In genomic region chr2:113281920-113282746, GRCh38 we compare ENCODE assay signal across 12 cellular contexts.
DNase-seq lines count a peak whose midpoint lies in the region; ATAC-seq and TF ChIP-seq lines count a peak whose summit lies in the region.
"Had no signal": no experiment of that assay in that cellular context is flagged by ENCODE, and none has a peak within 500 bp of the region (broad histone marks: within the 10 kb centered on the region; RNA-seq: fewer than 3 reads in every experiment).

No MANE protein-coding gene starts in this region.

- TF ChIP-seq CTCF in retinal pigment epithelial cell (conservative IDR thresholded peaks at IDR 0.05; ENCODE audit: low read depth, low read length): no peak

- H3K4me3 ChIP-seq in HAP-1 (no peak overlapping the region), retinal pigment epithelial cell (ENCODE audit: low read length) (no peak overlapping the region)
- H3K4me3 ChIP-seq: BLaER1 had no signal

- no peaks in the 10 kb centered on the region for H3K36me3 ChIP-seq in HAP-1 (replicated peaks)
- H3K36me3 ChIP-seq: BLaER1 had no signal

- peaks cover 12% of the 10 kb centered on the region for H3K27me3 ChIP-seq in HAP-1 (ENCODE audit: low read depth)

- in situ Hi-C loops in HAP-1 (cut with MboI; ENCODE audit: low sequenced_read_pairs): no loop called here

- H3K4me1 ChIP-seq in HAP-1: peaks cover 13% of the 10 kb centered on the region
- H3K4me1 ChIP-seq: BLaER1 had no signal

- no peak for ATAC-seq in HG03108 (IDR thresholded peaks at IDR 0.05; ENCODE audit: unreplicated experiment)
- ATAC-seq: stimulated activated naive CD8-positive, alpha-beta T cell treated with anti-CD3 and anti-CD28 coated beads, Interleukin-15, Interleukin-2, amounts not matched to agents 100 U/mL and 50 U/mL, for 24 hours had no signal

- H3K9me3 ChIP-seq in HAP-1: no peaks in the 10 kb centered on the region

- DNase-seq in HAP-1 (ENCODE audit: low spot score in 2 of 2): peak; percentile 35 to 66
- DNase-seq in amniotic epithelial cell (ENCODE audit: low read depth): peak; percentile 80
- peak; percentile 23 for DNase-seq in iris pigment epithelial cell (ENCODE audit: low read depth)
- DNase-seq in retinal pigment epithelial cell (ENCODE audit: low read depth): peak; percentile 60
- DNase-seq in cerebellar cortex (ENCODE audit: low spot score): no peak
- no peak for DNase-seq in dedifferentiated amniotic fluid mesenchymal stem cell (ENCODE audit: extremely low spot score)
- DNase-seq in NCI-H774 (lab: John Stamatoyannopoulos, UW): no peak
- DNase-seq: activated CD4-positive, alpha-beta T cell treated with anti-CD3 and anti-CD28 coated beads, Interleukin-2, amount 10 ng/mL, durations not matched to agents 7 days and 5 days; NCI-H2227 treated with DMSO at 0.1 percent for 48 hours; stimulated activated naive CD8-positive, alpha-beta T cell treated with anti-CD3 and anti-CD28 coated beads, Interleukin-15, Interleukin-2, amounts not matched to agents 100 U/mL and 50 U/mL, for 24 hours had no signal

Comparison
In these comparisons a context has a peak if more than half of its experiments do, and no peak if none do; other contexts are left out.
1. DNase-seq: peak in HAP-1 (2 of 2), amniotic epithelial cell (single experiment), iris pigment epithelial cell (single experiment) and retinal pigment epithelial cell (single experiment); none in cerebellar cortex (single experiment), dedifferentiated amniotic fluid mesenchymal stem cell (single experiment) and NCI-H774 (single experiment).